ENCODE assay signal across 20 cellular contexts in genomic region chr3:113092746-113093145, GRCh38.
"Had no signal": no experiment of that assay in that cellular context is flagged by ENCODE, and none has a peak within 500 bp of the region (broad histone marks: within the 10 kb centered on the region; RNA-seq: fewer than 3 reads in every experiment).

No MANE protein-coding gene starts in this region.

- H3K9me3 ChIP-seq: pancreas, upper lobe of left lung, vagina had no signal

- H2AFZ ChIP-seq: hepatocyte had no signal

- H3K27me3 ChIP-seq: hepatocyte, pancreas, upper lobe of left lung, vagina had no signal

- FAIRE-seq: endothelial cell of umbilical vein, pancreas, small intestine had no signal

- H3K27ac ChIP-seq: coronary artery, hepatocyte, pancreas, upper lobe of left lung, vagina had no signal

- DNase-seq: effector CD4-positive, alpha-beta T cell; endodermal cell; erythroblast; foreskin melanocyte; head of caudate nucleus; left colon; mesendoderm; naive B cell; occipital lobe; pancreas; right cardiac atrium; small intestine; stimulated activated CD4-positive, alpha-beta T cell treated with anti-CD3 and anti-CD28 coated beads, Interleukin-12 subunit alpha, Interleukin-12 subunit beta, amount 100 ng/mL, for 4 hours; stimulated activated CD4-positive, alpha-beta T cell treated with anti-CD3 and anti-CD28 coated beads, Interleukin-2, amount 100 ng/mL, for 48 hours; stimulated activated naive CD4-positive, alpha-beta T cell treated with Interleukin-2 at 50 U/mL for 16 hours; upper lobe of left lung had no signal

- H3K4me3 ChIP-seq: coronary artery, hepatocyte, pancreas, upper lobe of left lung, vagina had no signal

- H3K4me2 ChIP-seq: hepatocyte had no signal

- H3K4me1 ChIP-seq: pancreas, upper lobe of left lung, vagina had no signal

- ATAC-seq: left colon, pancreas, right cardiac atrium had no signal

- H3K36me3 ChIP-seq: pancreas, upper lobe of left lung, vagina had no signal
